20 cellular contexts compared by ENCODE assay signal in genomic region chr4:91147067-91147466, GRCh38.
DNase-seq lines count a peak whose midpoint lies in the region; ATAC-seq and TF ChIP-seq lines count a peak whose summit lies in the region.
"Had no signal": no experiment of that assay in that cellular context is flagged by ENCODE, and none has a peak within 500 bp of the region (broad histone marks: within the 10 kb centered on the region; RNA-seq: fewer than 3 reads in every experiment).

No MANE protein-coding gene starts in this region.

- DNase-seq in BE2C, result peak; percentile 4
- peak; percentile 81 for DNase-seq in DMS 273 (lab: John Stamatoyannopoulos, UW; ENCODE audit: unreplicated experiment)
- peak; percentile 11 for DNase-seq in NCI-H524 treated with DMSO at 0.1 percent for 48 hours (lab: John Stamatoyannopoulos, UW)
- no peak for DNase-seq in neural crest cell (ENCODE audit: low read depth, low spot score)
- no peak for DNase-seq in omental fat pad (ENCODE audit: low spot score)
- no peak for DNase-seq in HuH-7.5 (ENCODE audit: low spot score)
- no peak for DNase-seq in NCI-H1930 (lab: John Stamatoyannopoulos, UW)
- DNase-seq: CD4-positive, CD25-positive, alpha-beta regulatory T cell; COR-L47; DMS153; GOT3; Karpas-422; MV-4-11; NCI-H1105 treated with DMSO at 0.1 percent for 48 hours; NCI-H2107; NCI-H345; NCI-H526; PC-9; T-helper 1 cell had no signal

- no peaks in the 10 kb centered on the region for H3K9me3 ChIP-seq in BE2C
- H3K9me3 ChIP-seq: SJSA1 had no signal

- no peak overlapping the region for H3K4me3 Mint-ChIP-seq in neural crest cell
- H3K4me3 Mint-ChIP-seq: CD4-positive, CD25-positive, alpha-beta regulatory T cell had no signal

- peaks cover 22% of the 10 kb centered on the region for H3K9me3 Mint-ChIP-seq in neural crest cell

- H3K36me3 Mint-ChIP-seq in neural crest cell (ENCODE audit: low read depth), result peaks cover 10% of the 10 kb centered on the region
- H3K36me3 Mint-ChIP-seq: CD4-positive, CD25-positive, alpha-beta regulatory T cell had no signal

- H3K27me3 Mint-ChIP-seq in neural crest cell (ENCODE audit: low read depth), result no peaks in the 10 kb centered on the region
- H3K27me3 Mint-ChIP-seq: CD4-positive, CD25-positive, alpha-beta regulatory T cell had no signal

- H3K36me3 ChIP-seq in BE2C, result no peaks in the 10 kb centered on the region
- H3K36me3 ChIP-seq: SJSA1 had no signal

- H3K27me3 ChIP-seq in BE2C, result no peaks in the 10 kb centered on the region
- H3K27me3 ChIP-seq: SJSA1 had no signal

- no peak for TF ChIP-seq CTCF in BE2C (IDR thresholded peaks at IDR 0.05; ENCODE audit: low read depth, low read length)
- TF ChIP-seq CTCF in neural crest cell (conservative IDR thresholded peaks at IDR 0.05), result no peak
- TF ChIP-seq CTCF in omental fat pad (IDR thresholded peaks at IDR 0.05), result no peak

- H3K27ac Mint-ChIP-seq in neural crest cell (ENCODE audit: unreplicated experiment), result peak overlapping the region; percentile 58
- H3K27ac Mint-ChIP-seq: CD4-positive, CD25-positive, alpha-beta regulatory T cell had no signal

- no peak overlapping the region for H3K4me3 ChIP-seq in BE2C (ENCODE audit: low read depth, low read length)
- H3K4me3 ChIP-seq: PC-9, SJSA1 had no signal

- ATAC-seq in omental fat pad (ENCODE audit: low FRiP score), result no peak

- no peaks in the 10 kb centered on the region for H3K4me1 Mint-ChIP-seq in neural crest cell
- H3K4me1 Mint-ChIP-seq: CD4-positive, CD25-positive, alpha-beta regulatory T cell had no signal

- no peaks in the 10 kb centered on the region for H3K4me1 ChIP-seq in BE2C
- H3K4me1 ChIP-seq: SJSA1 had no signal

Comparison
In these comparisons a context has a peak if more than half of its experiments do, and no peak if none do; other contexts are left out.
1. DNase-seq: peak in BE2C (single experiment), DMS 273 (single experiment) and NCI-H524 treated with DMSO at 0.1 percent for 48 hours (single experiment); none in neural crest cell (single experiment), omental fat pad (single experiment), HuH-7.5 (single experiment) and NCI-H1930 (0 of 2).